Comparison of ENCODE assay signal across 1 cellular context in the genomic region with DNA sequence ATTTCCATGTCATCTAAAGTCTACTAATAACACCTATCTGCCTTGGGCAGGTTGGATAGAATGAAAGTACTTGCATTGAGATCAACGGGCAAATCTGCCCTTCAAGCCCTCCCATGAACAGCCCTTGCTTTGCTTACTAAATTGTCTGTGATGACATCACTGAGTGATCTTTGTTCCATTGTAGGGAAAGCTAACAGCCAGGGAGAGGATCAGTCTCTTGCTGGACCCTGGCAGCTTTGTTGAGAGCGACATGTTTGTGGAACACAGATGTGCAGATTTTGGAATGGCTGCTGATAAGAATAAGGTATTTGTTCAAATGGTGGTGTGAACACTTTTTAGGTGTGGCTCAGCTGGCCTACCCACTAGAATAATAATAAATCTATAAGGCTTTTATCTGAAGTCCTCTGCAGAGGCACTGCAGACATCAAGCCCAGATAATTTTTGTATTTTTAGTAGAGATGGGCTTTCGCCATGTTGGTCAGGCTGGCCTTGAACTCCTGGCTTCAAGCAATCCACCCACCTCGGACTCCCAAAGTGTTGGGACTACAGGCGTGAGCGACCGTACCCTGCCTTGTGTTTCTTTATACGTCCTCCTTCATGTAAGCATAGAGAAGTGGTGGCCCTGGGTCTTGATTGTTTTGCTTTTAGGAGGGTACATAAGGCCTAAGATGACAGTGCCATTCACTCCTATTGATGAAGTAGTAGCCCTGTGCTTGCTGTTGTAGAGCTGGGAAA.
TF ChIP-seq lines count a peak whose summit lies in the region.

No MANE protein-coding gene starts in this region.

TF ChIP-seq in HepG2, 621 proteins besides CTCF, POLR2A, EP300 and RAD21 (continued from another document):
- TF ChIP-seq, protein P1, sequence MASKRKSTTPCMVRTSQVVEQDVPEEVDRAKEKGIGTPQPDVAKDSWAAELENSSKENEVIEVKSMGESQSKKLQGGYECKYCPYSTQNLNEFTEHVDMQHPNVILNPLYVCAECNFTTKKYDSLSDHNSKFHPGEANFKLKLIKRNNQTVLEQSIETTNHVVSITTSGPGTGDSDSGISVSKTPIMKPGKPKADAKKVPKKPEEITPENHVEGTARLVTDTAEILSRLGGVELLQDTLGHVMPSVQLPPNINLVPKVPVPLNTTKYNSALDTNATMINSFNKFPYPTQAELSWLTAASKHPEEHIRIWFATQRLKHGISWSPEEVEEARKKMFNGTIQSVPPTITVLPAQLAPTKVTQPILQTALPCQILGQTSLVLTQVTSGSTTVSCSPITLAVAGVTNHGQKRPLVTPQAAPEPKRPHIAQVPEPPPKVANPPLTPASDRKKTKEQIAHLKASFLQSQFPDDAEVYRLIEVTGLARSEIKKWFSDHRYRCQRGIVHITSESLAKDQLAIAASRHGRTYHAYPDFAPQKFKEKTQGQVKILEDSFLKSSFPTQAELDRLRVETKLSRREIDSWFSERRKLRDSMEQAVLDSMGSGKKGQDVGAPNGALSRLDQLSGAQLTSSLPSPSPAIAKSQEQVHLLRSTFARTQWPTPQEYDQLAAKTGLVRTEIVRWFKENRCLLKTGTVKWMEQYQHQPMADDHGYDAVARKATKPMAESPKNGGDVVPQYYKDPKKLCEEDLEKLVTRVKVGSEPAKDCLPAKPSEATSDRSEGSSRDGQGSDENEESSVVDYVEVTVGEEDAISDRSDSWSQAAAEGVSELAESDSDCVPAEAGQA (IDR thresholded peaks at IDR 0.05; ENCODE audit: low read depth): peak; percentile 82
- TF ChIP-seq, protein P1 (CRISPR knock-in tag; IDR thresholded peaks at IDR 0.05; ENCODE audit: borderline replicate concordance): no peak
- TF ChIP-seq MIER3 (CRISPR knock-in tag; IDR thresholded peaks at IDR 0.05; ENCODE audit: borderline replicate concordance) (peak; percentile 45; the same call in 1 of the 2 replicates), JUN (CRISPR knock-in tag; IDR thresholded peaks at IDR 0.05) (peak; percentile 79), DNMT3B (CRISPR knock-in tag; conservative IDR thresholded peaks at IDR 0.05) (0 out of 2 replicates have a peak, but pooled peaks have one; percentile 41), NFE2L2 (IDR thresholded peaks at IDR 0.05; ENCODE audit: low read length) (no peak), TEAD3 (CRISPR knock-in tag; optimal IDR thresholded peaks at IDR 0.05; ENCODE audit: borderline replicate concordance) (peak; percentile 49), ZNF180 (CRISPR knock-in tag; IDR thresholded peaks at IDR 0.05; ENCODE audit: borderline replicate concordance, low read depth) (no peak)
- TF ChIP-seq, protein P2, sequence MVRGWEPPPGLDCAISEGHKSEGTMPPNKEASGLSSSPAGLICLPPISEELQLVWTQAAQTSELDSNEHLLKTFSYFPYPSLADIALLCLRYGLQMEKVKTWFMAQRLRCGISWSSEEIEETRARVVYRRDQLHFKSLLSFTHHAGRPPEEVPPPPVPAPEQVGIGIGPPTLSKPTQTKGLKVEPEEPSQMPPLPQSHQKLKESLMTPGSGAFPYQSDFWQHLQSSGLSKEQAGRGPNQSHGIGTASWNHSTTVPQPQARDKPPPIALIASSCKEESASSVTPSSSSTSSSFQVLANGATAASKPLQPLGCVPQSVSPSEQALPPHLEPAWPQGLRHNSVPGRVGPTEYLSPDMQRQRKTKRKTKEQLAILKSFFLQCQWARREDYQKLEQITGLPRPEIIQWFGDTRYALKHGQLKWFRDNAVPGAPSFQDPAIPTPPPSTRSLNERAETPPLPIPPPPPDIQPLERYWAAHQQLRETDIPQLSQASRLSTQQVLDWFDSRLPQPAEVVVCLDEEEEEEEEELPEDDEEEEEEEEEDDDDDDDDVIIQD (CRISPR knock-in tag; IDR thresholded peaks at IDR 0.05; ENCODE audit: low read depth): peak; percentile 53; the same call in 1 of the 2 replicates
TF ChIP-seq in HepG2: peak in this region for 111.
